In the genomic region with DNA sequence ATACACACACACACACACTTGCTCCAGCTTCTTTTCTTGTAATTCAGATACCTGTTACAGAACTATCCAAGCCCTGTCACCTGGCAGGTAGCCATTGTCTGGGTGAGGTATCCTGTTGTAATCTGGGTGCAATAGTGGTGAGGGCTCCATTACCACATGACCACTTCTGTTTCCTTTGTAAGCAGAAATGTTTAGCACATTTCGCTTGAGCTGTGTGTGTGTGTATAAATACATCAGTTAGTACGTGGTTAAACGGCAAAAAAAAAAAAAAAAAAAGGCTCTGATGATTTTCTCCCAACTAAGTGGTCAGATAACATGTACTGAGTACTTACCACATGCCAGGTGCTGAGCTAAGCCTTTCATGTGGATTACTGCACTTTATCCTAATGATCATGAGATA, we compare ENCODE assay signal across 11 cellular contexts.
DNase-seq lines count a peak whose midpoint lies in the region; ATAC-seq, FAIRE-seq and TF ChIP-seq lines count a peak whose summit lies in the region.
"Had no signal": no experiment of that assay in that cellular context is flagged by ENCODE, and none has a peak within 500 bp of the region (broad histone marks: within the 10 kb centered on the region; RNA-seq: fewer than 3 reads in every experiment).

No MANE protein-coding gene starts in this region.

- H3K36me3 ChIP-seq in Peyer's patch: no peaks in the 10 kb centered on the region
- H3K36me3 ChIP-seq: breast epithelium had no signal

- no peaks in the 10 kb centered on the region for H3K27me3 Mint-ChIP-seq in nephron progenitor cell (ENCODE audit: low read depth, poor library complexity)
- H3K27me3 Mint-ChIP-seq in progenitor cell of endocrine pancreas: no peaks in the 10 kb centered on the region

- CTCF ChIA-PET in A549 (lab: Yijun Ruan, JAX): no interaction called here

- H3K4me1 ChIP-seq in A549 (peaks cover 8% of the 10 kb centered on the region; the same call in 2 of the 3 replicates), Peyer's patch (no peaks in the 10 kb centered on the region)
- H3K4me1 ChIP-seq: breast epithelium had no signal

- peaks cover 6% of the 10 kb centered on the region for H3K9me3 Mint-ChIP-seq in nephron progenitor cell
- no peaks in the 10 kb centered on the region for H3K9me3 Mint-ChIP-seq in progenitor cell of endocrine pancreas (ENCODE audit: low read depth)

- TF ChIP-seq POLR2A in A549 (IDR thresholded peaks at IDR 0.05; ENCODE audit: low read length) (no peak), Peyer's patch (IDR thresholded peaks at IDR 0.05) (no peak)

- FAIRE-seq in A549 (lab: Jason Lieb, UNC): no peak

- H3K36me3 Mint-ChIP-seq in nephron progenitor cell (ENCODE audit: low read depth): no peaks in the 10 kb centered on the region
- H3K36me3 Mint-ChIP-seq in progenitor cell of endocrine pancreas (ENCODE audit: insufficient read depth): no peaks in the 10 kb centered on the region

- ATAC-seq in A549: no peak
- ATAC-seq in GM18909 (IDR thresholded peaks at IDR 0.05; ENCODE audit: poor library complexity, unreplicated experiment): peak; percentile 56
- ATAC-seq in GM19035 (IDR thresholded peaks at IDR 0.05; ENCODE audit: unreplicated experiment): no peak

- H3K4me3 Mint-ChIP-seq in nephron progenitor cell: no peak overlapping the region
- no peak overlapping the region for H3K4me3 Mint-ChIP-seq in progenitor cell of endocrine pancreas (ENCODE audit: low read depth)

- no peak for DNase-seq in A549 (ENCODE audit: low read depth in 1 of 2, low spot score in 1 of 2)
- DNase-seq in Peyer's patch: peak in 2 of 3 donors; percentile 39 to 65
- peak; percentile 59 for DNase-seq in effector CD4-positive, alpha-beta T cell
- DNase-seq in nephron progenitor cell: no peak
- no peak for DNase-seq in progenitor cell of endocrine pancreas (ENCODE audit: low spot score, unreplicated experiment)
- DNase-seq in GM19240 (ENCODE audit: insufficient read length, low spot score): no peak
- DNase-seq: hypothalamus, SHP77 had no signal

- TF ChIP-seq RAD21 in A549 (conservative IDR thresholded peaks at IDR 0.05 in 1 of 2, IDR thresholded peaks at IDR 0.05 in 1 of 2): no peak

- no peaks in the 10 kb centered on the region for H3K4me1 Mint-ChIP-seq in nephron progenitor cell
- peaks cover 11% of the 10 kb centered on the region for H3K4me1 Mint-ChIP-seq in progenitor cell of endocrine pancreas (ENCODE audit: low read depth)

- POLR2A ChIA-PET in A549 (lab: Yijun Ruan, JAX): no interaction called here

- H3K27ac ChIP-seq in A549 (no peak overlapping the region), Peyer's patch (no peak overlapping the region)
- H3K27ac ChIP-seq: breast epithelium had no signal

- no peak overlapping the region for H3K4me3 ChIP-seq in A549
- H3K4me3 ChIP-seq in Peyer's patch: no peak overlapping the region
- H3K4me3 ChIP-seq: breast epithelium had no signal

- TF ChIP-seq EP300 in A549 (IDR thresholded peaks at IDR 0.05): no peak

- peak overlapping the region; percentile 51; the same call in 1 of the 3 replicates for H3K4me2 ChIP-seq in A549

- no peak for TF ChIP-seq CTCF in A549 (IDR thresholded peaks at IDR 0.05)
- no peak for TF ChIP-seq CTCF in Peyer's patch (IDR thresholded peaks at IDR 0.05)
- no peak for TF ChIP-seq CTCF in nephron progenitor cell (IDR thresholded peaks at IDR 0.05)
- no peak for TF ChIP-seq CTCF in progenitor cell of endocrine pancreas (IDR thresholded peaks at IDR 0.05; ENCODE audit: unreplicated experiment)

- no peaks in the 10 kb centered on the region for H3K27me3 ChIP-seq in Peyer's patch
- H3K27me3 ChIP-seq: breast epithelium had no signal

- no peaks in the 10 kb centered on the region for H3K9me3 ChIP-seq in A549
- no peaks in the 10 kb centered on the region for H3K9me3 ChIP-seq in Peyer's patch
- H3K9me3 ChIP-seq: breast epithelium had no signal

- 10% methylated on average over 3 of the region's 3 CpGs for WGBS in A549 (ENCODE audit: missing lambda C conversion rate)

- H3K27ac Mint-ChIP-seq in nephron progenitor cell (no peak overlapping the region), progenitor cell of endocrine pancreas (no peak overlapping the region)

TF ChIP-seq in A549, 52 proteins besides CTCF, POLR2A, EP300 and RAD21:
- TF ChIP-seq MAFK (IDR thresholded peaks at IDR 0.05; ENCODE audit: partially characterized antibody): no peak
- TF ChIP-seq, protein P1, sequence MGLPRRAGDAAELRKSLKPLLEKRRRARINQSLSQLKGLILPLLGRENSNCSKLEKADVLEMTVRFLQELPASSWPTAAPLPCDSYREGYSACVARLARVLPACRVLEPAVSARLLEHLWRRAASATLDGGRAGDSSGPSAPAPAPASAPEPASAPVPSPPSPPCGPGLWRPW (IDR thresholded peaks at IDR 0.05): no peak
- no peak for TF ChIP-seq GATA3 (IDR thresholded peaks at IDR 0.05; ENCODE audit: borderline replicate concordance)
- TF ChIP-seq, protein P2, sequence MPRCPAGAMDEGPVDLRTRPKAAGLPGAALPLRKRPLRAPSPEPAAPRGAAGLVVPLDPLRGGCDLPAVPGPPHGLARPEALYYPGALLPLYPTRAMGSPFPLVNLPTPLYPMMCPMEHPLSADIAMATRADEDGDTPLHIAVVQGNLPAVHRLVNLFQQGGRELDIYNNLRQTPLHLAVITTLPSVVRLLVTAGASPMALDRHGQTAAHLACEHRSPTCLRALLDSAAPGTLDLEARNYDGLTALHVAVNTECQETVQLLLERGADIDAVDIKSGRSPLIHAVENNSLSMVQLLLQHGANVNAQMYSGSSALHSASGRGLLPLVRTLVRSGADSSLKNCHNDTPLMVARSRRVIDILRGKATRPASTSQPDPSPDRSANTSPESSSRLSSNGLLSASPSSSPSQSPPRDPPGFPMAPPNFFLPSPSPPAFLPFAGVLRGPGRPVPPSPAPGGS (IDR thresholded peaks at IDR 0.05): no peak
- no peak for TF ChIP-seq PHF8 (IDR thresholded peaks at IDR 0.05; ENCODE audit: borderline replicate concordance, low read depth)
- TF ChIP-seq HMGXB4 (CRISPR knock-in tag; IDR thresholded peaks at IDR 0.05; ENCODE audit: borderline replicate concordance): no peak
- no peak for TF ChIP-seq ATOH8 (CRISPR knock-in tag; IDR thresholded peaks at IDR 0.05; ENCODE audit: low read depth)
- no peak for TF ChIP-seq KDM1A (IDR thresholded peaks at IDR 0.05; ENCODE audit: low read depth)
- no peak for TF ChIP-seq SMC3 (IDR thresholded peaks at IDR 0.05)
- no peak for TF ChIP-seq ZSCAN20 (CRISPR knock-in tag; IDR thresholded peaks at IDR 0.05)
- no peak for TF ChIP-seq POLR2AphosphoS2 (conservative IDR thresholded peaks at IDR 0.05; ENCODE audit: low read length)

Comparison
In these comparisons a context has a peak if more than half of its experiments do, and no peak if none do; other contexts are left out.
1. DNase-seq: peak in Peyer's patch (2 of 3) and effector CD4-positive, alpha-beta T cell (single experiment); none in A549 (0 of 2), nephron progenitor cell (single experiment), progenitor cell of endocrine pancreas (single experiment) and GM19240 (single experiment).